In genomic region chr17:17684901-17685774, GRCh38 we compare ENCODE assay signal across 8 cellular contexts. TPM values are rescaled to one million over a fixed set of nuclear protein-coding genes. Genes with fewer than 3 reads are reported as not detected.
A peak's percentile ranks its signal among the peaks of the same experiment; 100 is the strongest.
DNase-seq lines count a peak whose midpoint lies in the region; ATAC-seq and TF ChIP-seq lines count a peak whose summit lies in the region.

No MANE protein-coding gene starts in this region.

- H3K36me3 ChIP-seq in Panc1 (ENCODE audit: control insufficient read depth, insufficient read depth, low read length) (no peaks in the 10 kb centered on the region; the same call in none of the 2 replicates), rectal smooth muscle tissue (ENCODE audit: control insufficient read depth, insufficient read depth, low read length) (no peaks in the 10 kb centered on the region)

- H3K27ac ChIP-seq in Panc1 (ENCODE audit: low read length) (peak overlapping the region; percentile 92), rectal smooth muscle tissue (ENCODE audit: low read depth, low read length) (peak overlapping the region; percentile 73)

- peaks cover 63% of the 10 kb centered on the region for H3K4me1 ChIP-seq in Panc1 (ENCODE audit: control insufficient read depth, insufficient read depth, low read length)
- H3K4me1 ChIP-seq in rectal smooth muscle tissue (ENCODE audit: control insufficient read depth, insufficient read depth, low read length) = peaks cover 24% of the 10 kb centered on the region

- ATAC-seq in Panc1 (peak; percentile 1; the same call in 1 of the 2 replicates), GM19397 (IDR thresholded peaks at IDR 0.05; ENCODE audit: unreplicated experiment) (no peak)
- no peak for ATAC-seq in activated CD4-positive, alpha-beta T cell treated with anti-CD3 and anti-CD28 coated beads for 36 hours

- BruUV-seq in Panc1 (replicated peaks; lab: Mats Ljungman, UMichigan) = TSS peak; percentile 26

- no peak overlapping the region for H3K4me3 Mint-ChIP-seq in activated CD4-positive, alpha-beta T cell treated with anti-CD3 and anti-CD28 coated beads for 36 hours

- no peaks in the 10 kb centered on the region for H3K36me3 Mint-ChIP-seq in activated CD4-positive, alpha-beta T cell treated with anti-CD3 and anti-CD28 coated beads for 36 hours (ENCODE audit: low read depth)

- no peaks in the 10 kb centered on the region for H3K9me3 Mint-ChIP-seq in activated CD4-positive, alpha-beta T cell treated with anti-CD3 and anti-CD28 coated beads for 36 hours (ENCODE audit: low read depth)

- H3K4me3 ChIP-seq in Panc1 (ENCODE audit: low read depth in 2 of 2, low read length in 2 of 2) = peak overlapping the region in 1 of 2 experiments; percentile 31; a peak in 2 of 4 replicates
- no peak overlapping the region for H3K4me3 ChIP-seq in rectal smooth muscle tissue (ENCODE audit: low read length)

- no peaks in the 10 kb centered on the region for H3K27me3 Mint-ChIP-seq in activated CD4-positive, alpha-beta T cell treated with anti-CD3 and anti-CD28 coated beads for 36 hours

- intact Hi-C loops in Panc1 (cut with micrococcal nuclease; ENCODE audit: unreplicated experiment) = loop anchor here (10.0 kb wide), 1 partner anchor 100 kb away; no protein-coding TSS in a partner anchor
- intact Hi-C loops in activated CD4-positive, alpha-beta T cell treated with anti-CD3 and anti-CD28 coated beads for 36 hours (cut with DNase I, micrococcal nuclease) = loop anchor here (5.0 kb wide), 3 partner anchors 152 to 402 kb away; partner anchors contain the start of genes DRG2 (in 1 of the 2) and SREBF1 (in 1 of the 2)

- POLR2A ChIA-PET in Panc1 (lab: Charles Lee) = interaction anchor here (1.6 kb wide), 1 partner anchor 9 kb away, joined by 5 read pairs; no protein-coding TSS in a partner anchor
- POLR2A ChIA-PET in activated CD4-positive, alpha-beta T cell treated with anti-CD3 and anti-CD28 coated beads for 36 hours (lab: Charles Lee) = interaction anchor here (0.7 kb wide), 1 partner anchor 629 kb away, joined by 4 read pairs; the partner anchor contains the start of gene TOP3A

- H3K27ac Mint-ChIP-seq in activated CD4-positive, alpha-beta T cell treated with anti-CD3 and anti-CD28 coated beads for 36 hours = no peak overlapping the region

- no peak for TF ChIP-seq CTCF in Panc1 (IDR thresholded peaks at IDR 0.05)

- no peak overlapping the region for H3K9ac ChIP-seq in rectal smooth muscle tissue (ENCODE audit: low read length)

- H3K27me3 ChIP-seq in Panc1 (ENCODE audit: control insufficient read depth, insufficient read depth, low read length) (no peaks in the 10 kb centered on the region), rectal smooth muscle tissue (ENCODE audit: control insufficient read depth, insufficient read depth, low read length) (no peaks in the 10 kb centered on the region)

- H3K9me3 ChIP-seq in Panc1 (ENCODE audit: control insufficient read depth, insufficient read depth, low read depth, low read length) = no peaks in the 10 kb centered on the region

- in situ Hi-C loops in Panc1 (cut with HindIII; ENCODE audit: low pct_unique_long_range_greater_than_20kb, low sequenced_read_pairs) = no loop called here

- CTCF ChIA-PET in Panc1 (lab: Charles Lee) = no interaction called here
- CTCF ChIA-PET in activated CD4-positive, alpha-beta T cell treated with anti-CD3 and anti-CD28 coated beads for 36 hours (lab: Charles Lee) = interaction anchor here (0.6 kb wide), 1 partner anchor 174 kb away, joined by 3 read pairs; no protein-coding TSS in a partner anchor

- H3K4me1 Mint-ChIP-seq in activated CD4-positive, alpha-beta T cell treated with anti-CD3 and anti-CD28 coated beads for 36 hours = peaks cover 27% of the 10 kb centered on the region

- DNase-seq in DMS53 treated with DMSO at 0.1 percent for 48 hours (lab: John Stamatoyannopoulos, UW; ENCODE audit: unreplicated experiment) (peak; percentile 38), Panc1 (ENCODE audit: low read depth, low spot score) (no peak), fibroblast of peridontal ligament (ENCODE audit: extremely low read depth) (peak; percentile 78), RKO (ENCODE audit: low spot score) (no peak)
- DNase-seq in activated CD4-positive, alpha-beta T cell treated with anti-CD3 and anti-CD28 coated beads for 36 hours = no peak
- DNase-seq in activated CD4-positive, alpha-beta T cell treated with anti-CD3 and anti-CD28 coated beads for 1 hour = no peak

RNA-seq across cellular contexts. Expression of gene RAI1, which starts 3.9 kb away (rescaled TPM):
- total RNA-seq in Panc1 (2021; ENCODE audit: unreplicated experiment) = 51.0 TPM
- polyA plus RNA-seq in Panc1 (2012; ENCODE audit: insufficient read length) = 39.2 TPM
- 10 to 100 TPM; 13.6 to 16.4 TPM for total RNA-seq in activated CD4-positive, alpha-beta T cell treated with anti-CD3 and anti-CD28 coated beads for 36 hours

Comparison
In these comparisons a context has a peak if more than half of its experiments do, and no peak if none do; other contexts are left out.
1. DNase-seq: peak in DMS53 treated with DMSO at 0.1 percent for 48 hours (single experiment) and fibroblast of peridontal ligament (single experiment); none in Panc1 (single experiment), RKO (single experiment), activated CD4-positive, alpha-beta T cell treated with anti-CD3 and anti-CD28 coated beads for 36 hours (single experiment) and activated CD4-positive, alpha-beta T cell treated with anti-CD3 and anti-CD28 coated beads for 1 hour (single experiment).